30 cellular contexts compared by ENCODE assay signal in the genomic region with DNA sequence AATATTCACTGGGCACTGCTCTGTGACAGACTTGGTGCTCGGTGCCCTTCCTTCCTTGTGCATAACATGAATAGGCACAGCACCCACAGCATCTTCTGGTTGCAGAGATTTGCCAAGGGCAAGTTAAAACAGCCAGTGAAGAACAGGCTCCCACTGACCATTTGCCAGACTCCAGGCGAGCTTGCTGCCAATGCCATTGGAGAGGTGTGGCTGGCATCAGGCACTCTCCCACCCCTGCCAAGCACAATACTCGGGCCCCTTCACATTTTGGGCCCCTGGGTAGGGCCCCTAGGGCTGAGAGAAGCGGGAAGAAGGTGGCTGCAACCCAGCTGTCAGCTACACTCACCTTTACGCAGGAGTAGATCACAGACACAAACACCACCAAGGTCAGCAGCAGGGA.
A peak's percentile ranks its signal among the peaks of the same experiment; 100 is the strongest.
DNase-seq lines count a peak whose midpoint lies in the region; ATAC-seq, FAIRE-seq and TF ChIP-seq lines count a peak whose summit lies in the region.
"Had no signal": no experiment of that assay in that cellular context is flagged by ENCODE, and none has a peak within 500 bp of the region (broad histone marks: within the 10 kb centered on the region; RNA-seq: fewer than 3 reads in every experiment).

No MANE protein-coding gene starts in this region.

- no peak for DNase-seq in H9
- DNase-seq in WTC11 (ENCODE audit: low spot score), result no peak
- DNase-seq in left cardiac atrium, result no peak
- DNase-seq in kidney, result peak; percentile 29
- no peak for DNase-seq in activated naive CD4-positive, alpha-beta T cell treated with anti-CD3 and anti-CD28 coated beads, Interleukin-2, amount 50 U/mL, for 16 hours
- DNase-seq in activated CD8-positive, alpha-beta T cell treated with anti-CD3 and anti-CD28 coated beads for 36 hours, result no peak
- DNase-seq in HepG2 (ENCODE audit: low spot score), result no peak
- DNase-seq: activated CD4-positive, alpha-beta T cell treated with anti-CD3 and anti-CD28 coated beads for 36 hours; activated CD8-positive, alpha-beta T cell treated with anti-CD3 and anti-CD28 coated beads, Interleukin-2, amount 10 ng/mL, durations not matched to agents 7 days and 5 days; activated T-cell treated with anti-CD3 and anti-CD28 coated beads for 4 hours; anterior cingulate cortex; C1 segment of cervical spinal cord; colonic mucosa; effector CD8-positive, alpha-beta T cell; GF-D8; GM23248; HFFc6; NCI-H1105; NCI-H2029; NCI-H526; nephron progenitor cell; SHP77 treated with DMSO at 0.1 percent for 48 hours; stimulated activated naive B cell treated with anti-CD40 and anti-IgM and Interleukin-4, amounts not matched to agents 10 μg/mL and 1 μg/mL and 100 μg/mL, for 72 hours had no signal

- H3K4ac ChIP-seq in H9 (ENCODE audit: low read depth, low read length), result no peak overlapping the region

- peak overlapping the region; percentile 57 to 66; a peak in 4 of 5 replicates for H3K4me3 Mint-ChIP-seq in H9
- peak overlapping the region; percentile 73 for H3K4me3 Mint-ChIP-seq in WTC11
- no peak overlapping the region for H3K4me3 Mint-ChIP-seq in activated CD8-positive, alpha-beta T cell treated with anti-CD3 and anti-CD28 coated beads for 36 hours
- H3K4me3 Mint-ChIP-seq: activated CD4-positive, alpha-beta T cell treated with anti-CD3 and anti-CD28 coated beads for 36 hours; activated CD8-positive, alpha-beta T cell treated with anti-CD3 and anti-CD28 coated beads, Interleukin-2, amount 10 ng/mL, durations not matched to agents 7 days and 5 days; HFFc6; nephron progenitor cell; stimulated activated naive B cell treated with anti-CD40 and anti-IgM and Interleukin-4, amounts not matched to agents 10 μg/mL and 1 μg/mL and 100 μg/mL, for 72 hours had no signal

- H3K27me3 ChIP-seq in H9 (ENCODE audit: insufficient read depth, low read length) (no peaks in the 10 kb centered on the region), HepG2 (ENCODE audit: control insufficient read depth in 1 of 2, insufficient read depth in 2 of 2, low read length in 2 of 2) (peaks cover 0 to 38% of the 10 kb centered on the region in 2 experiments)
- H3K27me3 ChIP-seq: colonic mucosa had no signal

- TF ChIP-seq EP300 in HepG2 (IDR thresholded peaks at IDR 0.05; ENCODE audit: low read depth in 2 of 2, low read length in 2 of 2) (no peak), HepG2 (CRISPR knock-in tag; IDR thresholded peaks at IDR 0.05; ENCODE audit: borderline replicate concordance) (no peak)

- intact Hi-C loops in left cardiac atrium (cut with DNase I) (no loop called here), kidney (cut with DNase I) (no loop called here), HepG2 (cut with micrococcal nuclease; ENCODE audit: unreplicated experiment) (no loop called here)
- intact Hi-C loops in activated CD8-positive, alpha-beta T cell treated with anti-CD3 and anti-CD28 coated beads for 36 hours (cut with micrococcal nuclease), result no loop called here

- POLR2A ChIA-PET in WTC11 (lab: Charles Lee) (interaction anchor here (0.5 kb wide), 1 partner anchor 118 kb away, joined by 5 read pairs; no protein-coding TSS in a partner anchor), HepG2 (lab: Yijun Ruan, JAX) (no interaction called here)
- POLR2A ChIA-PET in activated CD8-positive, alpha-beta T cell treated with anti-CD3 and anti-CD28 coated beads for 36 hours (lab: Charles Lee), result no interaction called here

- no peak overlapping the region for H3K9ac ChIP-seq in H9 (ENCODE audit: extremely low read depth, insufficient read length, low read length)
- no peak overlapping the region for H3K9ac ChIP-seq in kidney (ENCODE audit: low read length in 2 of 2)
- no peak overlapping the region for H3K9ac ChIP-seq in HepG2 (ENCODE audit: insufficient read depth, low read depth, low read length)
- H3K9ac ChIP-seq: GM23248 had no signal

- no peak for TF ChIP-seq RAD21 in HepG2 (CRISPR knock-in tag; IDR thresholded peaks at IDR 0.05)

- H3K79me2 ChIP-seq in H9 (ENCODE audit: insufficient read depth, low read length), result peaks cover 2% of the 10 kb centered on the region; the same call in 1 of the 2 replicates
- H3K79me2 ChIP-seq in HepG2 (ENCODE audit: insufficient read depth, low read length), result no peaks in the 10 kb centered on the region

- H3K23ac ChIP-seq in H9 (ENCODE audit: insufficient read length, low read depth, low read length), result no peak overlapping the region

- no CpG with 5 or more reads among the region's 5 CpGs for WGBS in H9 (ENCODE audit: extremely low coverage, insufficient read length, low lambda C conversion rate)
- 23% methylated on average over 4 of the region's 5 CpGs for WGBS in HepG2 (ENCODE audit: low lambda C conversion rate)

- CTCF ChIA-PET in WTC11 (lab: Charles Lee), result interaction anchor here (1.0 to 2.4 kb wide), 17 partner anchors 9 to 286 kb away, joined by 3 to 27 read pairs (median 8); a partner anchor contains a TSS
- CTCF ChIA-PET in activated CD8-positive, alpha-beta T cell treated with anti-CD3 and anti-CD28 coated beads for 36 hours (lab: Charles Lee), result no interaction called here
- CTCF ChIA-PET in HepG2 (lab: Yijun Ruan, JAX; ENCODE audit: low intra/inter-chr PET ratio, low total read pairs), result no interaction called here

- H3K56ac ChIP-seq in H9 (ENCODE audit: insufficient read length, low read depth, low read length), result no peak overlapping the region

- no peak overlapping the region for H4K8ac ChIP-seq in H9 (replicated peaks; ENCODE audit: insufficient read length, low read depth, low read length)

- H3K27ac ChIP-seq in H9 (ENCODE audit: insufficient read length, low read depth, low read length), result peak overlapping the region; percentile 72
- no peak overlapping the region for H3K27ac ChIP-seq in kidney (ENCODE audit: low read depth in 2 of 2, low read length in 2 of 2)
- H3K27ac ChIP-seq in HepG2 (ENCODE audit: extremely low read length, insufficient read depth, low read length), result no peak overlapping the region
- H3K27ac ChIP-seq: colonic mucosa, epithelial cell of prostate, GM23248, skin epidermis had no signal

- H2BK15ac ChIP-seq in H9 (ENCODE audit: low read depth, low read length), result no peak overlapping the region

- no peak overlapping the region for H2BK20ac ChIP-seq in H9 (ENCODE audit: low read depth, low read length, poor library complexity, severe bottlenecking)

- H4K5ac ChIP-seq in H9 (ENCODE audit: insufficient read length, low read depth, low read length), result no peak overlapping the region

- H3K14ac ChIP-seq in H9 (ENCODE audit: insufficient read depth, low read length), result peak overlapping the region; percentile 4; the same call in 1 of the 2 replicates

- H3K4me1 ChIP-seq in H9 (ENCODE audit: insufficient read depth, low read length) (peaks cover 28% of the 10 kb centered on the region; the same call in 1 of the 2 replicates), kidney (ENCODE audit: control insufficient read depth in 1 of 2, insufficient read depth in 1 of 2, low read depth in 1 of 2, low read length in 2 of 2) (no peaks in the 10 kb centered on the region), HepG2 (ENCODE audit: insufficient read depth, low read length) (no peaks in the 10 kb centered on the region)
- H3K4me1 ChIP-seq: colonic mucosa had no signal

- H3K27me3 Mint-ChIP-seq in H9 (ENCODE audit: low read depth) (peaks cover 2% of the 10 kb centered on the region), WTC11 (ENCODE audit: low read depth) (no peaks in the 10 kb centered on the region)
- H3K27me3 Mint-ChIP-seq in activated CD8-positive, alpha-beta T cell treated with anti-CD3 and anti-CD28 coated beads for 36 hours, result peaks cover 4% of the 10 kb centered on the region

- H3K9me3 Mint-ChIP-seq in H9 (no peaks in the 10 kb centered on the region; a peak in 1 of 5 replicates), WTC11 (peaks cover 3% of the 10 kb centered on the region; the same call in 1 of the 2 replicates)
- no peaks in the 10 kb centered on the region for H3K9me3 Mint-ChIP-seq in activated CD8-positive, alpha-beta T cell treated with anti-CD3 and anti-CD28 coated beads for 36 hours
- H3K9me3 Mint-ChIP-seq: activated naive CD4-positive, alpha-beta T cell treated with anti-CD3 and anti-CD28 coated beads, Interleukin-2, amount 50 U/mL, for 72 hours; HFFc6; nephron progenitor cell; stimulated activated naive B cell treated with anti-CD40 and anti-IgM and Interleukin-4, amounts not matched to agents 10 μg/mL and 1 μg/mL and 100 μg/mL, for 72 hours had no signal

- in situ Hi-C loops in HepG2 (cut with HindIII; ENCODE audit: extremely low pct_ligation_motif_present, low pct_unique_long_range_greater_than_20kb), result no loop called here

- TF ChIP-seq CTCF in H9 (conservative IDR thresholded peaks at IDR 0.05), result no peak
- no peak for TF ChIP-seq CTCF in WTC11 (IDR thresholded peaks at IDR 0.05)
- TF ChIP-seq CTCF in kidney (IDR thresholded peaks at IDR 0.05; ENCODE audit: borderline replicate concordance, extremely low read depth, insufficient read depth), result no peak
- TF ChIP-seq CTCF in activated CD8-positive, alpha-beta T cell treated with anti-CD3 and anti-CD28 coated beads for 36 hours (IDR thresholded peaks at IDR 0.05), result no peak
- no peak for TF ChIP-seq CTCF in HepG2 (CRISPR knock-in tag; IDR thresholded peaks at IDR 0.05)

- no peaks in the 10 kb centered on the region for H4K20me1 ChIP-seq in H9 (ENCODE audit: control insufficient read depth, insufficient read depth, insufficient read length)
- no peaks in the 10 kb centered on the region for H4K20me1 ChIP-seq in HepG2 (ENCODE audit: insufficient read depth, low read length)

- no TSS peak for BruUV-seq in HepG2 (replicated peaks; lab: Mats Ljungman, UMichigan)

- H3K27ac Mint-ChIP-seq in H9 (peak overlapping the region; percentile 75 to 99 (median 94); a peak in 6 of 7 replicates), WTC11 (peak overlapping the region; percentile 99)
- no peak overlapping the region for H3K27ac Mint-ChIP-seq in activated CD8-positive, alpha-beta T cell treated with anti-CD3 and anti-CD28 coated beads for 36 hours
- H3K27ac Mint-ChIP-seq: activated CD4-positive, alpha-beta T cell treated with anti-CD3 and anti-CD28 coated beads for 36 hours; activated CD8-positive, alpha-beta T cell treated with anti-CD3 and anti-CD28 coated beads, Interleukin-2, amount 10 ng/mL, durations not matched to agents 7 days and 5 days; activated naive CD4-positive, alpha-beta T cell treated with anti-CD3 and anti-CD28 coated beads, Interleukin-2, amount 50 U/mL, for 72 hours; HFFc6; nephron progenitor cell; stimulated activated naive B cell treated with anti-CD40 and anti-IgM and Interleukin-4, amounts not matched to agents 10 μg/mL and 1 μg/mL and 100 μg/mL, for 72 hours had no signal

- H3K79me1 ChIP-seq in H9 (ENCODE audit: insufficient read depth, low read depth, low read length, poor library complexity, severe bottlenecking), result no peaks in the 10 kb centered on the region

- H3K9me3 ChIP-seq in H9 (ENCODE audit: control insufficient read depth, low read depth, low read length), result no peaks in the 10 kb centered on the region
- H3K9me3 ChIP-seq in kidney (ENCODE audit: control insufficient read depth in 1 of 2, low read length in 2 of 2), result no peaks in the 10 kb centered on the region
- H3K9me3 ChIP-seq in HepG2 (ENCODE audit: low read length), result no peaks in the 10 kb centered on the region
- H3K9me3 ChIP-seq: colonic mucosa had no signal

- H3K36me3 Mint-ChIP-seq in H9 (ENCODE audit: insufficient read depth in 1 of 3, low read depth in 3 of 3) (peaks cover 2 to 8% (median 3%) of the 10 kb centered on the region in 3 experiments; a peak in 6 of 7 replicates), WTC11 (peaks cover 8% of the 10 kb centered on the region)
- H3K36me3 Mint-ChIP-seq in activated CD8-positive, alpha-beta T cell treated with anti-CD3 and anti-CD28 coated beads for 36 hours (ENCODE audit: low read depth), result no peaks in the 10 kb centered on the region
- H3K36me3 Mint-ChIP-seq: activated naive CD4-positive, alpha-beta T cell treated with anti-CD3 and anti-CD28 coated beads, Interleukin-2, amount 50 U/mL, for 72 hours; stimulated activated naive B cell treated with anti-CD40 and anti-IgM and Interleukin-4, amounts not matched to agents 10 μg/mL and 1 μg/mL and 100 μg/mL, for 72 hours had no signal

- H3K4me2 ChIP-seq in H9 (ENCODE audit: insufficient read depth, insufficient read length, low read length) (peak overlapping the region; percentile 45), HepG2 (ENCODE audit: low read depth, low read length) (no peak overlapping the region)

- H3K4me1 Mint-ChIP-seq in H9 (peaks cover 65 to 70% of the 10 kb centered on the region in 2 experiments), WTC11 (peaks cover 93% of the 10 kb centered on the region)
- no peaks in the 10 kb centered on the region for H3K4me1 Mint-ChIP-seq in activated CD8-positive, alpha-beta T cell treated with anti-CD3 and anti-CD28 coated beads for 36 hours (ENCODE audit: low read depth)
- H3K4me1 Mint-ChIP-seq: activated CD4-positive, alpha-beta T cell treated with anti-CD3 and anti-CD28 coated beads for 36 hours had no signal

- no peak overlapping the region for H4K91ac ChIP-seq in H9 (ENCODE audit: insufficient read length, low read depth, low read length)

- H3K18ac ChIP-seq in H9 (ENCODE audit: insufficient read length, low read depth, low read length), result no peak overlapping the region

- H2BK5ac ChIP-seq in H9 (ENCODE audit: insufficient read length, low read length), result no peak overlapping the region

- no peak for FAIRE-seq in kidney (lab: Jason Lieb, UNC)
- no peak for FAIRE-seq in HepG2 (lab: Jason Lieb, UNC)
- FAIRE-seq: bronchial epithelial cell, K562 had no signal

- no peak overlapping the region for H2AK5ac ChIP-seq in H9 (ENCODE audit: insufficient read length, low read length)

- H3K4me3 ChIP-seq in kidney (ENCODE audit: low read length in 2 of 2) (no peak overlapping the region), HepG2 (replicated peaks in 1 of 3; ENCODE audit: insufficient read depth in 1 of 3, low read depth in 2 of 3, low read length in 3 of 3) (no peak overlapping the region)
- H3K4me3 ChIP-seq: colonic mucosa, GM23248, K562, skin epidermis had no signal

- ATAC-seq in WTC11, result no peak
- peak; percentile 59 to 78 for ATAC-seq in left cardiac atrium
- ATAC-seq in activated CD8-positive, alpha-beta T cell treated with anti-CD3 and anti-CD28 coated beads for 36 hours, result no peak
- no peak for ATAC-seq in HepG2
- no peak for ATAC-seq in HG02798 (IDR thresholded peaks at IDR 0.05; ENCODE audit: poor library complexity, unreplicated experiment)
- ATAC-seq: activated CD4-positive, alpha-beta T cell treated with anti-CD3 and anti-CD28 coated beads for 36 hours; activated CD8-positive, alpha-beta T cell treated with anti-CD3 and anti-CD28 coated beads, Interleukin-2, amount 10 ng/mL, durations not matched to agents 7 days and 5 days; activated naive CD4-positive, alpha-beta T cell treated with anti-CD3 and anti-CD28 coated beads, Interleukin-2, amount 50 U/mL, for 72 hours; K562; Panc1; stimulated activated naive B cell treated with anti-CD40 and anti-IgM and Interleukin-4, amounts not matched to agents 10 μg/mL and 1 μg/mL and 100 μg/mL, for 72 hours had no signal

- peaks cover 8% of the 10 kb centered on the region for H3K23me2 ChIP-seq in H9 (ENCODE audit: insufficient read length, low read depth, low read length, poor library complexity, severe bottlenecking)

- H3K36me3 ChIP-seq in kidney (ENCODE audit: control insufficient read depth in 1 of 2, insufficient read depth in 2 of 2, low read length in 2 of 2), result no peaks in the 10 kb centered on the region
- H3K36me3 ChIP-seq in HepG2 (replicated peaks in 1 of 2; ENCODE audit: control insufficient read depth in 1 of 2, insufficient read depth in 2 of 2, low read length in 2 of 2), result no peaks in the 10 kb centered on the region
- H3K36me3 ChIP-seq: colonic mucosa had no signal

- H2AFZ ChIP-seq in H9 (ENCODE audit: low read length) (no peak overlapping the region), HepG2 (ENCODE audit: low read length) (no peak overlapping the region)
- H2AFZ ChIP-seq: GM23248 had no signal

- no peak for TF ChIP-seq POLR2A in HepG2 (IDR thresholded peaks at IDR 0.05; ENCODE audit: insufficient read depth in 1 of 2, low read depth in 2 of 2, low read length in 2 of 2)

- H2BK12ac ChIP-seq in H9 (ENCODE audit: insufficient read length, low read depth, low read length), result no peak overlapping the region

- H3T11ph ChIP-seq in H9 (ENCODE audit: low read length), result no peak overlapping the region

- H2BK120ac ChIP-seq in H9 (ENCODE audit: low read depth, low read length, poor library complexity, severe bottlenecking), result no peak overlapping the region

Comparison
In these comparisons a context has a peak if more than half of its experiments do, and no peak if none do; other contexts are left out.
1. ATAC-seq: peak in left cardiac atrium (2 of 2); none in WTC11 (single experiment), activated CD8-positive, alpha-beta T cell treated with anti-CD3 and anti-CD28 coated beads for 36 hours (single experiment), HepG2 (single experiment) and HG02798 (single experiment).